Comparison of ENCODE assay signal across 15 cellular contexts in the genomic region with DNA sequence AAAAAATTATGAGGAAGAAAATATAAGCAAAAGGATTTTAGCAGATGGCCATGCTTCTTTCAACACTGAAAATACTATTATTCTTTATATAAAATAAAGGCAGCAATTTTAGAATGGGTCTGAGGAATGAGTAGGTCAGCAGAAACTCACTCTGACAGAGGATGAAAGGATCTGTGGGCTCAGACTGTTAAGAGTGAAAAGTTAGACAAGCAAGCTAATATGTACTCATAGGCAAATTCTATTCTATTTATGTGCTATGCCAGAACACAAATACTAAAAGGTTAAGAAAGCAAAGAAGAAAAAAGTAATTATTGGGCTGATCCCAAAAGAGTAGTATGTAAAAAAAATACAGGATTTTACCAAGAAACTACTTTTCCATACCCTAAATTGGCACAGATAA.
"Had no signal": no experiment of that assay in that cellular context is flagged by ENCODE, and none has a peak within 500 bp of the region (broad histone marks: within the 10 kb centered on the region; RNA-seq: fewer than 3 reads in every experiment).

No MANE protein-coding gene starts in this region.

- H3K4me1 ChIP-seq: neural progenitor cell had no signal

- H3K4me3 Mint-ChIP-seq: activated naive CD8-positive, alpha-beta T cell treated with anti-CD3 and anti-CD28 coated beads, Interleukin-2, amount 10 ng/mL, durations not matched to agents 7 days and 5 days; naive B cell; neural progenitor cell had no signal

- H3K27me3 ChIP-seq: esophagus squamous epithelium, neural progenitor cell, pancreas had no signal

- H3K27ac ChIP-seq: esophagus squamous epithelium, neural progenitor cell, pancreas, thoracic aorta had no signal

- H3K9me3 ChIP-seq: pancreas, thoracic aorta had no signal

- H3K36me3 ChIP-seq: neural progenitor cell, pancreas, thoracic aorta had no signal

- H3K4me1 Mint-ChIP-seq: neural progenitor cell had no signal

- H3K27ac Mint-ChIP-seq: activated naive CD8-positive, alpha-beta T cell treated with anti-CD3 and anti-CD28 coated beads, Interleukin-2, amount 10 ng/mL, durations not matched to agents 7 days and 5 days; naive B cell; neural progenitor cell had no signal

- DNase-seq: activated CD4-positive, alpha-beta T cell treated with anti-CD3 and anti-CD28 coated beads, Interleukin-2, amount 50 U/mL, for 1 hour; activated CD8-positive, alpha-beta memory T cell treated with anti-CD3 and anti-CD28 coated beads for 24 hours; activated gamma-delta T cell treated with Interleukin-2 at 50 U/mL for 16 hours; activated naive CD8-positive, alpha-beta T cell treated with anti-CD3 and anti-CD28 coated beads, Interleukin-2, amount 10 ng/mL, durations not matched to agents 7 days and 5 days; aorta; cortex of kidney; effector CD4-positive, alpha-beta T cell; esophagus squamous epithelium; hippocampal formation; naive B cell; pancreas; stimulated activated CD4-positive, alpha-beta T cell treated with anti-CD3 and anti-CD28 coated beads, Interleukin-1b, Interleukin-23, amount 100 ng/mL, for 48 hours had no signal

- H3K27me3 Mint-ChIP-seq: activated naive CD8-positive, alpha-beta T cell treated with anti-CD3 and anti-CD28 coated beads, Interleukin-2, amount 10 ng/mL, durations not matched to agents 7 days and 5 days; naive B cell had no signal

- ATAC-seq: left lobe of liver, pancreas had no signal

- H3K4me3 ChIP-seq: esophagus squamous epithelium, neural progenitor cell, pancreas, thoracic aorta had no signal
